In the genomic region with DNA sequence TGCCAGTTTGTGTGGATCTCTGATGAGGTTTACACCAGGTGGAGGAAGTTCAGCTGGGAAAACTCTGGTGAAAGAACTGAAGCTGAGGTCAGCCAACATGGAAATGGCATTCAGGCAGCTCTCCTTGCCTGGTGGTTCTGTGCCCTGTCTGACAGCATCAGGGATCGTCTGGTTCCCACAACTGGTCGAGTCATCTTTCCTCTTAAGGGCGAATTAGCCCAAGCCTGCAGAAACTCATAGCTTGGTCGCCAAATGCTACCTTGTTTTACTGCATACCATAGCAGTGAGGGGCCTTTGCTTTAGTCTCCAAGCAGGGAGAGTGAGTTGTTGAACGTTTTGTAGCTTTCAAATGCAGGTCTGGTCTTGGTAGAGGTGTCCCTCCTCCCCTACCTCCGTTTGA, we compare ENCODE assay signal across 16 cellular contexts. TPM values are rescaled to one million over a fixed set of nuclear protein-coding genes. Genes with fewer than 3 reads are reported as not detected.
DNase-seq lines count a peak whose midpoint lies in the region; ATAC-seq, FAIRE-seq and TF ChIP-seq lines count a peak whose summit lies in the region.
"Had no signal": no experiment of that assay in that cellular context is flagged by ENCODE, and none has a peak within 500 bp of the region (broad histone marks: within the 10 kb centered on the region; RNA-seq: fewer than 3 reads in every experiment).

No MANE protein-coding gene starts in this region.

- no peak for TF ChIP-seq EP300 in GM12878 (IDR thresholded peaks at IDR 0.05; ENCODE audit: borderline replicate concordance in 1 of 2, control insufficient read depth in 1 of 2, low read depth in 2 of 2, low read length in 2 of 2)

- H3K4ac ChIP-seq in IMR-90 (ENCODE audit: low read depth, low read length): no peak overlapping the region

- H3K18ac ChIP-seq in IMR-90 (ENCODE audit: low read depth, low read length): no peak overlapping the region

- DNase-seq in COLO668 (lab: John Stamatoyannopoulos, UW; ENCODE audit: unreplicated experiment) (peak; percentile 40), IMR-90 (peak; percentile 6), GM12878 (ENCODE audit: low read depth, low spot score) (no peak), right lobe of liver (no peak), D341Med (ENCODE audit: low spot score) (no peak), amygdala (lab: John Stamatoyannopoulos, UW) (no peak), MM.1S (no peak), uterus (no peak)
- DNase-seq: activated CD4-positive, alpha-beta T cell treated with anti-CD3 and anti-CD28 coated beads, Interleukin-2, amount 50 U/mL, for 4 hours; activated effector memory CD4-positive, alpha-beta T cell treated with Interleukin-2 at 50 U/mL for 16 hours; GF-D8; NCI-H187 treated with DMSO at 0.1 percent for 48 hours; NK-92 treated with Interleukin-12 subunit alpha and Interleukin-12 subunit beta, amount 100 ng/mL, for 24 hours; T-helper 1 cell had no signal

- H3K4me1 ChIP-seq in IMR-90 (ENCODE audit: control insufficient read depth, insufficient read depth, low read length) (no peaks in the 10 kb centered on the region), GM12878 (ENCODE audit: control insufficient read depth, insufficient read depth, low read length) (peaks cover 42% of the 10 kb centered on the region), right lobe of liver (peaks cover 0 to 18% (median 0%) of the 10 kb centered on the region in 4 donors), MM.1S (ENCODE audit: low read length) (no peaks in the 10 kb centered on the region), uterus (no peaks in the 10 kb centered on the region)

- no peak overlapping the region for H3K14ac ChIP-seq in IMR-90 (replicated peaks; ENCODE audit: low read depth, low read length)

- no peak overlapping the region for H3K27ac ChIP-seq in IMR-90 (ENCODE audit: insufficient read depth, low read length)
- peak overlapping the region; percentile 60 for H3K27ac ChIP-seq in GM12878 (ENCODE audit: control insufficient read depth, insufficient read depth)
- H3K27ac ChIP-seq in right lobe of liver: peak overlapping the region in 1 of 3 donors; percentile 21
- no peak overlapping the region for H3K27ac ChIP-seq in MM.1S (ENCODE audit: low read length)
- H3K27ac ChIP-seq in uterus: no peak overlapping the region

- RAD21 ChIA-PET in GM12878 (lab: Charles Lee; ENCODE audit: unreplicated experiment): interaction anchor here (0.9 to 9.5 kb wide), 11 partner anchors 11 to 101 kb away, joined by 3 to 74 read pairs (median 8); no protein-coding TSS in a partner anchor

- ATAC-seq in IMR-90 (ENCODE audit: low read depth): no peak
- no peak for ATAC-seq in GM12878
- ATAC-seq in right lobe of liver: peak in 3 of 4 donors; percentile 9 to 66 (median 45)

- H3K56ac ChIP-seq in IMR-90 (ENCODE audit: extremely low read depth, insufficient read depth, low read length): no peak overlapping the region

- no peak for FAIRE-seq in GM12878 (lab: Jason Lieb, UNC)
- FAIRE-seq: urothelium cell line had no signal

- H3K9ac ChIP-seq in IMR-90 (ENCODE audit: low read depth, low read length) (no peak overlapping the region), GM12878 (ENCODE audit: control insufficient read depth, insufficient read depth, low read length) (peak overlapping the region; percentile 48), MM.1S (ENCODE audit: low read length) (no peak overlapping the region)

- H3K79me2 ChIP-seq in GM12878 (ENCODE audit: control insufficient read depth, insufficient read depth, low read length) (peaks cover 98% of the 10 kb centered on the region), MM.1S (ENCODE audit: low read length) (peaks cover 25% of the 10 kb centered on the region)

- TF ChIP-seq RAD21 in IMR-90 (IDR thresholded peaks at IDR 0.05; ENCODE audit: low read length): no peak
- no peak for TF ChIP-seq RAD21 in GM12878 (IDR thresholded peaks at IDR 0.05; ENCODE audit: insufficient read depth, low read depth, low read length)

- CTCF ChIA-PET in IMR-90 (lab: Yijun Ruan, JAX): no interaction called here
- CTCF ChIA-PET in GM12878 (lab: Yijun Ruan, JAX): interaction anchor here (0.6 to 3.8 kb wide), 9 partner anchors 9 to 100 kb away, joined by 3 to 32 read pairs (median 5); no protein-coding TSS in a partner anchor

- dilution Hi-C loops in IMR-90 (cut with HindIII; ENCODE audit: low sequenced_read_pairs, unreplicated experiment): no loop called here

- H3K23ac ChIP-seq in IMR-90 (ENCODE audit: low read depth, low read length): no peak overlapping the region

- 0 out of 2 replicates have a peak, but pooled peaks cover 3% of the 10 kb centered on the region for H3K9me1 ChIP-seq in IMR-90 (ENCODE audit: insufficient read depth, low read length)

- BruUV-seq in IMR-90 (replicated peaks; lab: Mats Ljungman, UMichigan): no TSS peak
- no TSS peak for BruUV-seq in GM12878 (replicated peaks; lab: Mats Ljungman, UMichigan)

- no peak overlapping the region for H4K5ac ChIP-seq in IMR-90 (ENCODE audit: low read depth, low read length)

- TF ChIP-seq POLR2A in IMR-90 (IDR thresholded peaks at IDR 0.05; ENCODE audit: low read depth, low read length) (no peak), GM12878 (IDR thresholded peaks at IDR 0.05; ENCODE audit: low read depth, low read length) (no peak), right lobe of liver (IDR thresholded peaks at IDR 0.05) (no peak), uterus (IDR thresholded peaks at IDR 0.05) (no peak)

- no peak overlapping the region for H4K8ac ChIP-seq in IMR-90 (ENCODE audit: low read depth in 2 of 2, low read length in 2 of 2)

- no peaks in the 10 kb centered on the region for H4K20me1 ChIP-seq in IMR-90 (ENCODE audit: insufficient read depth, low read length)
- H4K20me1 ChIP-seq in GM12878 (ENCODE audit: control insufficient read depth, insufficient read depth): peaks cover 3% of the 10 kb centered on the region; the same call in 1 of the 2 replicates
- no peaks in the 10 kb centered on the region for H4K20me1 ChIP-seq in MM.1S (ENCODE audit: insufficient read depth, low read length)

- H2BK120ac ChIP-seq in IMR-90 (ENCODE audit: low read depth, low read length): no peak overlapping the region

- H4K91ac ChIP-seq in IMR-90 (ENCODE audit: insufficient read depth, low read depth, low read length): no peak overlapping the region

- TF ChIP-seq CTCF in IMR-90 (conservative IDR thresholded peaks at IDR 0.05; ENCODE audit: low read depth, low read length): no peak
- TF ChIP-seq CTCF in GM12878 (IDR thresholded peaks at IDR 0.05 in 2 of 3, conservative IDR thresholded peaks at IDR 0.05 in 1 of 3; ENCODE audit: control insufficient read depth in 2 of 3, extremely low read depth in 1 of 3, insufficient read depth in 1 of 3, low read depth in 3 of 3, low read length in 3 of 3): no peak
- no peak for TF ChIP-seq CTCF in right lobe of liver (IDR thresholded peaks at IDR 0.05)
- TF ChIP-seq CTCF in MM.1S (IDR thresholded peaks at IDR 0.05; ENCODE audit: low read length): no peak
- no peak for TF ChIP-seq CTCF in uterus (IDR thresholded peaks at IDR 0.05)

- H2AK5ac ChIP-seq in IMR-90 (ENCODE audit: low read depth, low read length): no peak overlapping the region

- POLR2A ChIA-PET in IMR-90 (lab: Charles Lee; ENCODE audit: unreplicated experiment) (no interaction called here), GM12878 (lab: Charles Lee) (interaction anchor here (0.8 to 3.0 kb wide), 11 partner anchors 9 to 49 kb away, joined by 3 to 22 read pairs (median 5); no protein-coding TSS in a partner anchor)

- H2BK5ac ChIP-seq in IMR-90 (ENCODE audit: low read depth, low read length, poor library complexity, severe bottlenecking): no peak overlapping the region

- no peak overlapping the region for H3K4me3 ChIP-seq in IMR-90 (ENCODE audit: insufficient read depth, low read depth, low read length)
- peak overlapping the region; percentile 75 for H3K4me3 ChIP-seq in GM12878
- no peak overlapping the region for H3K4me3 ChIP-seq in right lobe of liver
- no peak overlapping the region for H3K4me3 ChIP-seq in MM.1S (ENCODE audit: low read length)
- no peak overlapping the region for H3K4me3 ChIP-seq in uterus
- H3K4me3 ChIP-seq: skin epidermis had no signal

- H3K9me2 ChIP-seq in MM.1S (replicated peaks; ENCODE audit: insufficient read depth, low read length): no peaks in the 10 kb centered on the region

- H3K9me3 ChIP-seq in IMR-90 (ENCODE audit: control insufficient read depth, insufficient read depth, low read length) (no peaks in the 10 kb centered on the region), GM12878 (replicated peaks; ENCODE audit: control insufficient read depth, insufficient read depth, low read length) (no peaks in the 10 kb centered on the region), right lobe of liver (no peaks in the 10 kb centered on the region), MM.1S (replicated peaks; ENCODE audit: insufficient read depth, low read length) (no peaks in the 10 kb centered on the region), uterus (no peaks in the 10 kb centered on the region)

- in situ Hi-C loops in IMR-90 (cut with MboI; ENCODE audit: low sequenced_read_pairs): no loop called here
- in situ Hi-C loops in GM12878 (cut with MboI): no loop called here

- SMC1A ChIA-PET in GM12878 (lab: Charles Lee; ENCODE audit: uncharacterized antibody, unreplicated experiment): interaction anchor here (0.8 to 3.3 kb wide), 17 partner anchors 9 to 88 kb away, joined by 3 to 22 read pairs (median 7); no protein-coding TSS in a partner anchor

- H3K79me1 ChIP-seq in IMR-90 (ENCODE audit: low read depth in 1 of 2, low read length in 2 of 2): no peaks in the 10 kb centered on the region

- peaks cover 36% of the 10 kb centered on the region for H3K27me3 ChIP-seq in IMR-90 (ENCODE audit: control insufficient read depth, insufficient read depth, low read length)
- no peaks in the 10 kb centered on the region for H3K27me3 ChIP-seq in GM12878 (replicated peaks in 1 of 2; ENCODE audit: control insufficient read depth in 2 of 2, insufficient read depth in 2 of 2, low read length in 1 of 2)
- H3K27me3 ChIP-seq in right lobe of liver: no peaks in the 10 kb centered on the region
- no peaks in the 10 kb centered on the region for H3K27me3 ChIP-seq in MM.1S (replicated peaks; ENCODE audit: insufficient read depth, low read length)
- H3K27me3 ChIP-seq in uterus: no peaks in the 10 kb centered on the region

- H2AFZ ChIP-seq in IMR-90 (replicated peaks; ENCODE audit: low read length, poor library complexity) (no peak overlapping the region), GM12878 (ENCODE audit: control insufficient read depth, low read depth, low read length) (no peak overlapping the region), MM.1S (ENCODE audit: low read length) (no peak overlapping the region)

- H2AK9ac ChIP-seq in IMR-90 (replicated peaks; ENCODE audit: low read depth, low read length, poor library complexity): no peak overlapping the region

- H3K36me3 ChIP-seq in IMR-90 (ENCODE audit: control insufficient read depth, insufficient read depth, low read length): no peaks in the 10 kb centered on the region
- H3K36me3 ChIP-seq in GM12878 (ENCODE audit: control insufficient read depth in 2 of 2, insufficient read depth in 2 of 2, low read length in 1 of 2): peaks cover 24 to 41% of the 10 kb centered on the region in 2 experiments; a peak in 3 of 4 replicates
- no peaks in the 10 kb centered on the region for H3K36me3 ChIP-seq in right lobe of liver
- H3K36me3 ChIP-seq in MM.1S (replicated peaks; ENCODE audit: insufficient read depth, low read length): no peaks in the 10 kb centered on the region
- no peaks in the 10 kb centered on the region for H3K36me3 ChIP-seq in uterus

- intact Hi-C loops in IMR-90 (cut with micrococcal nuclease) (no loop called here), GM12878 (cut with micrococcal nuclease; ENCODE audit: unreplicated experiment) (no loop called here), right lobe of liver (cut with DNase I) (no loop called here), uterus (cut with DNase I; ENCODE audit: low total_unique reads) (no loop called here)

- no peak overlapping the region for H3K4me2 ChIP-seq in IMR-90 (ENCODE audit: low read depth, low read length)
- H3K4me2 ChIP-seq in GM12878 (ENCODE audit: control insufficient read depth, insufficient read depth): peak overlapping the region; percentile 93
- H3K4me2 ChIP-seq in MM.1S (ENCODE audit: low read depth, low read length): no peak overlapping the region

- no peak overlapping the region for H2BK20ac ChIP-seq in IMR-90 (ENCODE audit: low read depth, low read length)

- no peak overlapping the region for H2BK15ac ChIP-seq in IMR-90 (ENCODE audit: low read depth, low read length)

- WGBS in IMR-90 (ENCODE audit: extremely low coverage in 2 of 2, insufficient read length in 1 of 2), 2 experiments: 10% methylated on average over 2 of the region's 6 CpGs; no CpG with 5 or more reads in 1 of the 2 experiments
- 9% methylated on average over 6 of the region's 6 CpGs for WGBS in GM12878 (ENCODE audit: insufficient coverage, insufficient replicate concordance, low lambda C conversion rate, missing lambda C conversion rate)
- WGBS in right lobe of liver (ENCODE audit: insufficient coverage, low coverage, low lambda C conversion rate, missing lambda C conversion rate): 40% methylated on average over 4 of the region's 6 CpGs

- H3F3A ChIP-seq in MM.1S (ENCODE audit: insufficient read depth, low read length): no peaks in the 10 kb centered on the region

RNA-seq across cellular contexts. Expression of gene PLCG2, which starts 7.2 kb away (rescaled TPM):
- total RNA-seq in IMR-90 (2012; rRNA removed): 0.18 and 0.28 TPM in 2 replicates
- polyA plus RNA-seq in IMR-90 (2012; rRNA removed): 0.04 and 0.14 TPM in 2 replicates
- 0.02 and 0.08 TPM in 2 replicates for polyA plus RNA-seq in IMR-90 (2012; cell fraction: cytosol; rRNA removed)
- polyA plus RNA-seq in IMR-90 (2012; cell fraction: nucleus; rRNA removed; ENCODE audit: low replicate concordance): 0.04 and 0.17 TPM in 2 replicates
- total RNA-seq in GM12878 (2013; cell fraction: nucleolus; rRNA removed): 718 and 719 TPM in 2 replicates
- total RNA-seq in GM12878 (2014; rRNA removed): 131 and 138 TPM in 2 replicates
- 137 and 139 TPM in 2 replicates for total RNA-seq in GM12878 (2014; rRNA removed; fragmentation: Illumina TruSeq; extraction: Trizol)
- total RNA-seq in GM12878 (2021): 243 and 256 TPM in 2 replicates
- 62.1 TPM for polyA plus RNA-seq in GM12878 (2011; ENCODE audit: low read depth)
- 245 and 253 TPM in 2 replicates for polyA plus RNA-seq in GM12878 (2011; rRNA removed)
- 204 and 222 TPM in 2 replicates for polyA plus RNA-seq in GM12878 (2011; cell fraction: cytosol; rRNA removed)
- 783 and 874 TPM in 2 replicates for polyA plus RNA-seq in GM12878 (2011; cell fraction: nucleus; rRNA removed)
- 112 and 157 TPM in 2 replicates for polyA plus RNA-seq in GM12878 (2012)
- 151 and 159 TPM in 2 replicates for polyA plus RNA-seq in GM12878 (2014; fragmentation: Illumina TruSeq; extraction: Trizol)
- polyA plus RNA-seq in GM12878 (2014; fragmentation: Nextera tagmentation; extraction: Ambion mirVana): 10 to 100 TPM; 47.6 to 53.9 TPM
- polyA plus RNA-seq in GM12878 (2014; rRNA removed): 148 and 152 TPM in 2 replicates
- polyA plus RNA-seq in GM12878 (2016; fragmentation: Nextera tagmentation; extraction: Ambion mirVana): 100 to 1,000 TPM; 156 to 168 TPM
- 502 and 650 TPM in 2 replicates for polyA minus RNA-seq in GM12878 (2011; rRNA and poly(A)+ RNA removed)
- polyA minus RNA-seq in GM12878 (2011; cell fraction: cytosol; rRNA and poly(A)+ RNA removed): 202 and 205 TPM in 2 replicates
- polyA minus RNA-seq in GM12878 (2011; cell fraction: nucleus; rRNA and poly(A)+ RNA removed): 448 and 681 TPM in 2 replicates
- 10 to 100 TPM; 11.1 to 23.1 (median 17.7) TPM for total RNA-seq in right lobe of liver
- 10 to 100 TPM; 11.2 to 39.4 (median 18.8) TPM for total RNA-seq in uterus

Comparison
In these comparisons a context has a peak if more than half of its experiments do, and no peak if none do; other contexts are left out.
1. DNase-seq: peak in COLO668 (single experiment) and IMR-90 (single experiment); none in GM12878 (single experiment), right lobe of liver (0 of 3), D341Med (single experiment), amygdala (0 of 56), MM.1S (single experiment) and uterus (0 of 2).
2. ATAC-seq: peak in right lobe of liver (3 of 4); none in IMR-90 (single experiment) and GM12878 (single experiment).